ENCODE assay signal across 1 cellular context in the genomic region with DNA sequence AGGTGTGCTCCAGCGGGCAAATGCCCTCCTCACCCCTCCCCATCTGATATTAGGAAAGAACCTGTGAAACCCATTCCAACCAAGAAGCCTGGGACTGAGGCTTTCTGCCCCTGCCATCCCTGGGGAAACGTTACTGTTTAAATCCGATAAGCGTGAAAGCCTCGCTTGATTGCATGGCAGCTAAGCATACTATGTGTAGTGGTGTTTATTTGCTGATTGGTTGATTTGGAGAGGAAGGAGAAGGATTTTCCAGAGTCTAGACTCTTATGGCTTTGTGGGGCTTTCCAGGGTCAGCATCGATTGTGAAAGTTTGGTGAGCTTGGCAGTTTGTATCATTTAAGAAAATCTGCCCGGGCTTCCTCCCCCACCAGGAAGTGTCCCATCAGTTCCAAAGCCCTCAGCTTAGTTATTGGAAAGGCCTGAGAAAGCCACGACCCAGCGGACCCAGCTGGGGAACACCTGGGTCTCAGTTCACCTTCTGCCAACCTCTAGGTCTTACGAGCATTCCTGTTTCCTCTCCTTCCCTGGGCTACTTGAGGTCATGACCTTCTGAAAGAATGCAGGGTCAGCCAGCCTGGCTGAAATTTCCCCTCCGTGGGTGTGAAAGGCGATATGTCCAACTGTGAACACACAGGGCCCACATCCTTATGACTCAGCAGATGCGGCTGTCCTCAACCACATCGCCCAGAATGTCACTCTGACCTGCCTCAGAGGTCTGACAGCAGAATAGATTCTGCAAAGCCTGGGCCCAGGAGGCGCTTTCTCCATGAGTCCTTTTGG.
TF ChIP-seq lines count a peak whose summit lies in the region.

No MANE protein-coding gene starts in this region.

TF ChIP-seq in K562, 482 proteins besides CTCF, POLR2A, EP300 and RAD21 (continued from another document and continues in another):
- TF ChIP-seq, protein P1, sequence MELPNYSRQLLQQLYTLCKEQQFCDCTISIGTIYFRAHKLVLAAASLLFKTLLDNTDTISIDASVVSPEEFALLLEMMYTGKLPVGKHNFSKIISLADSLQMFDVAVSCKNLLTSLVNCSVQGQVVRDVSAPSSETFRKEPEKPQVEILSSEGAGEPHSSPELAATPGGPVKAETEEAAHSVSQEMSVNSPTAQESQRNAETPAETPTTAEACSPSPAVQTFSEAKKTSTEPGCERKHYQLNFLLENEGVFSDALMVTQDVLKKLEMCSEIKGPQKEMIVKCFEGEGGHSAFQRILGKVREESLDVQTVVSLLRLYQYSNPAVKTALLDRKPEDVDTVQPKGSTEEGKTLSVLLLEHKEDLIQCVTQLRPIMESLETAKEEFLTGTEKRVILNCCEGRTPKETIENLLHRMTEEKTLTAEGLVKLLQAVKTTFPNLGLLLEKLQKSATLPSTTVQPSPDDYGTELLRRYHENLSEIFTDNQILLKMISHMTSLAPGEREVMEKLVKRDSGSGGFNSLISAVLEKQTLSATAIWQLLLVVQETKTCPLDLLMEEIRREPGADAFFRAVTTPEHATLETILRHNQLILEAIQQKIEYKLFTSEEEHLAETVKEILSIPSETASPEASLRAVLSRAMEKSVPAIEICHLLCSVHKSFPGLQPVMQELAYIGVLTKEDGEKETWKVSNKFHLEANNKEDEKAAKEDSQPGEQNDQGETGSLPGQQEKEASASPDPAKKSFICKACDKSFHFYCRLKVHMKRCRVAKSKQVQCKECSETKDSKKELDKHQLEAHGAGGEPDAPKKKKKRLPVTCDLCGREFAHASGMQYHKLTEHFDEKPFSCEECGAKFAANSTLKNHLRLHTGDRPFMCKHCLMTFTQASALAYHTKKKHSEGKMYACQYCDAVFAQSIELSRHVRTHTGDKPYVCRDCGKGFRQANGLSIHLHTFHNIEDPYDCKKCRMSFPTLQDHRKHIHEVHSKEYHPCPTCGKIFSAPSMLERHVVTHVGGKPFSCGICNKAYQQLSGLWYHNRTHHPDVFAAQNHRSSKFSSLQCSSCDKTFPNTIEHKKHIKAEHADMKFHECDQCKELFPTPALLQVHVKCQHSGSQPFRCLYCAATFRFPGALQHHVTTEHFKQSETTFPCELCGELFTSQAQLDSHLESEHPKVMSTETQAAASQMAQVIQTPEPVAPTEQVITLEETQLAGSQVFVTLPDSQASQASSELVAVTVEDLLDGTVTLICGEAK (IDR thresholded peaks at IDR 0.05): no peak
- TF ChIP-seq, protein P1 (CRISPR knock-in tag; IDR thresholded peaks at IDR 0.05): no peak
- TF ChIP-seq ZZZ3 (IDR thresholded peaks at IDR 0.05) (no peak), SRSF7 (optimal IDR thresholded peaks at IDR 0.05; ENCODE audit: low read depth, low read length) (no peak), KDM1A (IDR thresholded peaks at IDR 0.05) (peak; percentile 63 to 89), ZNF507 (tag; conservative IDR thresholded peaks at IDR 0.05) (no peak), ZNF830 (CRISPR knock-in tag; IDR thresholded peaks at IDR 0.05) (no peak), PTBP1 (IDR thresholded peaks at IDR 0.05; ENCODE audit: low read depth, low read length) (no peak), ZNF780A (CRISPR knock-in tag; IDR thresholded peaks at IDR 0.05) (no peak), ERF (CRISPR knock-in tag; IDR thresholded peaks at IDR 0.05) (peak; percentile 61; the same call in 1 of the 2 replicates), NONO (IDR thresholded peaks at IDR 0.05; ENCODE audit: low read depth in 2 of 2, low read length in 1 of 2) (no peak; a peak in 1 of 4 replicates), CREB1 (IDR thresholded peaks at IDR 0.05) (no peak), CREB1 (CRISPR knock-in tag; IDR thresholded peaks at IDR 0.05) (no peak), ZNF175 (CRISPR knock-in tag; IDR thresholded peaks at IDR 0.05; ENCODE audit: low read depth) (peak; percentile 85), TAL1 (IDR thresholded peaks at IDR 0.05) (peak; percentile 47; the same call in 1 of the 2 replicates), SREBF2 (CRISPR knock-in tag; IDR thresholded peaks at IDR 0.05) (no peak), FOXA1 (IDR thresholded peaks at IDR 0.05; ENCODE audit: borderline replicate concordance) (no peak), DPF2 (IDR thresholded peaks at IDR 0.05) (peak; percentile 92), PHF20 (IDR thresholded peaks at IDR 0.05; ENCODE audit: partially characterized antibody) (no peak), ZNF79 (CRISPR knock-in tag; IDR thresholded peaks at IDR 0.05; ENCODE audit: low read depth) (no peak; the same call in 1 of the 2 replicates), ZNF436 (CRISPR knock-in tag; IDR thresholded peaks at IDR 0.05) (0 out of 2 replicates have a peak, but pooled peaks have one; percentile 19), HDAC6 (IDR thresholded peaks at IDR 0.05; ENCODE audit: low read depth, low read length) (no peak), ZSCAN32 (CRISPR knock-in tag; IDR thresholded peaks at IDR 0.05) (no peak), BRD4 (IDR thresholded peaks at IDR 0.05) (peak; percentile 76; the same call in 1 of the 2 replicates)
- TF ChIP-seq, protein P2, sequence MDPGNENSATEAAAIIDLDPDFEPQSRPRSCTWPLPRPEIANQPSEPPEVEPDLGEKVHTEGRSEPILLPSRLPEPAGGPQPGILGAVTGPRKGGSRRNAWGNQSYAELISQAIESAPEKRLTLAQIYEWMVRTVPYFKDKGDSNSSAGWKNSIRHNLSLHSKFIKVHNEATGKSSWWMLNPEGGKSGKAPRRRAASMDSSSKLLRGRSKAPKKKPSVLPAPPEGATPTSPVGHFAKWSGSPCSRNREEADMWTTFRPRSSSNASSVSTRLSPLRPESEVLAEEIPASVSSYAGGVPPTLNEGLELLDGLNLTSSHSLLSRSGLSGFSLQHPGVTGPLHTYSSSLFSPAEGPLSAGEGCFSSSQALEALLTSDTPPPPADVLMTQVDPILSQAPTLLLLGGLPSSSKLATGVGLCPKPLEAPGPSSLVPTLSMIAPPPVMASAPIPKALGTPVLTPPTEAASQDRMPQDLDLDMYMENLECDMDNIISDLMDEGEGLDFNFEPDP (CRISPR knock-in tag; IDR thresholded peaks at IDR 0.05): no peak
- TF ChIP-seq, protein P3, sequence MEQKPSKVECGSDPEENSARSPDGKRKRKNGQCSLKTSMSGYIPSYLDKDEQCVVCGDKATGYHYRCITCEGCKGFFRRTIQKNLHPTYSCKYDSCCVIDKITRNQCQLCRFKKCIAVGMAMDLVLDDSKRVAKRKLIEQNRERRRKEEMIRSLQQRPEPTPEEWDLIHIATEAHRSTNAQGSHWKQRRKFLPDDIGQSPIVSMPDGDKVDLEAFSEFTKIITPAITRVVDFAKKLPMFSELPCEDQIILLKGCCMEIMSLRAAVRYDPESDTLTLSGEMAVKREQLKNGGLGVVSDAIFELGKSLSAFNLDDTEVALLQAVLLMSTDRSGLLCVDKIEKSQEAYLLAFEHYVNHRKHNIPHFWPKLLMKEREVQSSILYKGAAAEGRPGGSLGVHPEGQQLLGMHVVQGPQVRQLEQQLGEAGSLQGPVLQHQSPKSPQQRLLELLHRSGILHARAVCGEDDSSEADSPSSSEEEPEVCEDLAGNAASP (IDR thresholded peaks at IDR 0.05): peak; percentile 87
- TF ChIP-seq, protein P4, sequence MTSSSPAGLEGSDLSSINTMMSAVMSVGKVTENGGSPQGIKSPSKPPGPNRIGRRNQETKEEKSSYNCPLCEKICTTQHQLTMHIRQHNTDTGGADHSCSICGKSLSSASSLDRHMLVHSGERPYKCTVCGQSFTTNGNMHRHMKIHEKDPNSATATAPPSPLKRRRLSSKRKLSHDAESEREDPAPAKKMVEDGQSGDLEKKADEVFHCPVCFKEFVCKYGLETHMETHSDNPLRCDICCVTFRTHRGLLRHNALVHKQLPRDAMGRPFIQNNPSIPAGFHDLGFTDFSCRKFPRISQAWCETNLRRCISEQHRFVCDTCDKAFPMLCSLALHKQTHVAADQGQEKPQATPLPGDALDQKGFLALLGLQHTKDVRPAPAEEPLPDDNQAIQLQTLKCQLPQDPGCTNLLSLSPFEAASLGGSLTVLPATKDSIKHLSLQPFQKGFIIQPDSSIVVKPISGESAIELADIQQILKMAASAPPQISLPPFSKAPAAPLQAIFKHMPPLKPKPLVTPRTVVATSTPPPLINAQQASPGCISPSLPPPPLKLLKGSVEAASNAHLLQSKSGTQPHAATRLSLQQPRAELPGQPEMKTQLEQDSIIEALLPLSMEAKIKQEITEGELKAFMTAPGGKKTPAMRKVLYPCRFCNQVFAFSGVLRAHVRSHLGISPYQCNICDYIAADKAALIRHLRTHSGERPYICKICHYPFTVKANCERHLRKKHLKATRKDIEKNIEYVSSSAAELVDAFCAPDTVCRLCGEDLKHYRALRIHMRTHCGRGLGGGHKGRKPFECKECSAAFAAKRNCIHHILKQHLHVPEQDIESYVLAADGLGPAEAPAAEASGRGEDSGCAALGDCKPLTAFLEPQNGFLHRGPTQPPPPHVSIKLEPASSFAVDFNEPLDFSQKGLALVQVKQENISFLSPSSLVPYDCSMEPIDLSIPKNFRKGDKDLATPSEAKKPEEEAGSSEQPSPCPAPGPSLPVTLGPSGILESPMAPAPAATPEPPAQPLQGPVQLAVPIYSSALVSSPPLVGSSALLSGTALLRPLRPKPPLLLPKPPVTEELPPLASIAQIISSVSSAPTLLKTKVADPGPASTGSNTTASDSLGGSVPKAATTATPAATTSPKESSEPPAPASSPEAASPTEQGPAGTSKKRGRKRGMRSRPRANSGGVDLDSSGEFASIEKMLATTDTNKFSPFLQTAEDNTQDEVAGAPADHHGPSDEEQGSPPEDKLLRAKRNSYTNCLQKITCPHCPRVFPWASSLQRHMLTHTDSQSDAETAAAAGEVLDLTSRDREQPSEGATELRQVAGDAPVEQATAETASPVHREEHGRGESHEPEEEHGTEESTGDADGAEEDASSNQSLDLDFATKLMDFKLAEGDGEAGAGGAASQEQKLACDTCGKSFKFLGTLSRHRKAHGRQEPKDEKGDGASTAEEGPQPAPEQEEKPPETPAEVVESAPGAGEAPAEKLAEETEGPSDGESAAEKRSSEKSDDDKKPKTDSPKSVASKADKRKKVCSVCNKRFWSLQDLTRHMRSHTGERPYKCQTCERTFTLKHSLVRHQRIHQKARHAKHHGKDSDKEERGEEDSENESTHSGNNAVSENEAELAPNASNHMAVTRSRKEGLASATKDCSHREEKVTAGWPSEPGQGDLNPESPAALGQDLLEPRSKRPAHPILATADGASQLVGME (CRISPR knock-in tag; IDR thresholded peaks at IDR 0.05): peak; percentile 61; the same call in 1 of the 2 replicates
- TF ChIP-seq, protein P5, sequence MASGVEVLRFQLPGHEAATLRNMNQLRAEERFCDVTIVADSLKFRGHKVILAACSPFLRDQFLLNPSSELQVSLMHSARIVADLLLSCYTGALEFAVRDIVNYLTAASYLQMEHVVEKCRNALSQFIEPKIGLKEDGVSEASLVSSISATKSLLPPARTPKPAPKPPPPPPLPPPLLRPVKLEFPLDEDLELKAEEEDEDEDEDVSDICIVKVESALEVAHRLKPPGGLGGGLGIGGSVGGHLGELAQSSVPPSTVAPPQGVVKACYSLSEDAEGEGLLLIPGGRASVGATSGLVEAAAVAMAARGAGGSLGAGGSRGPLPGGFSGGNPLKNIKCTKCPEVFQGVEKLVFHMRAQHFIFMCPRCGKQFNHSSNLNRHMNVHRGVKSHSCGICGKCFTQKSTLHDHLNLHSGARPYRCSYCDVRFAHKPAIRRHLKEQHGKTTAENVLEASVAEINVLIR (CRISPR knock-in tag; IDR thresholded peaks at IDR 0.05): no peak
- TF ChIP-seq, protein P6, sequence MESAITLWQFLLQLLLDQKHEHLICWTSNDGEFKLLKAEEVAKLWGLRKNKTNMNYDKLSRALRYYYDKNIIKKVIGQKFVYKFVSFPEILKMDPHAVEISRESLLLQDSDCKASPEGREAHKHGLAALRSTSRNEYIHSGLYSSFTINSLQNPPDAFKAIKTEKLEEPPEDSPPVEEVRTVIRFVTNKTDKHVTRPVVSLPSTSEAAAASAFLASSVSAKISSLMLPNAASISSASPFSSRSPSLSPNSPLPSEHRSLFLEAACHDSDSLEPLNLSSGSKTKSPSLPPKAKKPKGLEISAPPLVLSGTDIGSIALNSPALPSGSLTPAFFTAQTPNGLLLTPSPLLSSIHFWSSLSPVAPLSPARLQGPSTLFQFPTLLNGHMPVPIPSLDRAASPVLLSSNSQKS (CRISPR knock-in tag; IDR thresholded peaks at IDR 0.05): no peak
- TF ChIP-seq, protein P7, sequence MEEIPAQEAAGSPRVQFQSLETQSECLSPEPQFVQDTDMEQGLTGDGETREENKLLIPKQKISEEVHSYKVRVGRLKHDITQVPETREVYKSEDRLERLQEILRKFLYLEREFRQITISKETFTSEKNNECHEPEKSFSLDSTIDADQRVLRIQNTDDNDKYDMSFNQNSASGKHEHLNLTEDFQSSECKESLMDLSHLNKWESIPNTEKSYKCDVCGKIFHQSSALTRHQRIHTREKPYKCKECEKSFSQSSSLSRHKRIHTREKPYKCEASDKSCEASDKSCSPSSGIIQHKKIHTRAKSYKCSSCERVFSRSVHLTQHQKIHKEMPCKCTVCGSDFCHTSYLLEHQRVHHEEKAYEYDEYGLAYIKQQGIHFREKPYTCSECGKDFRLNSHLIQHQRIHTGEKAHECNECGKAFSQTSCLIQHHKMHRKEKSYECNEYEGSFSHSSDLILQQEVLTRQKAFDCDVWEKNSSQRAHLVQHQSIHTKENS (CRISPR knock-in tag; IDR thresholded peaks at IDR 0.05): no peak
